Comparison of ENCODE assay signal across 8 cellular contexts in genomic region chr1:153742411-153743142, GRCh38. TPM values are rescaled to one million over a fixed set of nuclear protein-coding genes. Genes with fewer than 3 reads are reported as not detected.
DNase-seq lines count a peak whose midpoint lies in the region; ATAC-seq and TF ChIP-seq lines count a peak whose summit lies in the region.

No MANE protein-coding gene starts in this region.

- no peak overlapping the region for H3K9ac ChIP-seq in endodermal cell (ENCODE audit: extremely low read depth, low read length, poor library complexity, severe bottlenecking)

- WGBS in endodermal cell (ENCODE audit: insufficient coverage in 1 of 2, insufficient read length in 1 of 2), 2 experiments: 90 to 92% methylated on average over 3 of the region's 5 CpGs

- intact Hi-C loops in Right ventricle myocardium inferior (cut with DNase I) (no loop called here), cardiac septum (cut with DNase I) (no loop called here)

- no peak for DNase-seq in Right ventricle myocardium inferior (ENCODE audit: missing footprints)
- DNase-seq in cardiac septum (ENCODE audit: low spot score): no peak
- no peak for DNase-seq in endodermal cell
- DNase-seq in type B pancreatic cell (ENCODE audit: extremely low spot score, unreplicated experiment): no peak
- DNase-seq in cerebellar nuclear complex (lab: John Stamatoyannopoulos, UW): no peak
- DNase-seq in DMS79 treated with DMSO at 0.1 percent for 48 hours (lab: John Stamatoyannopoulos, UW): no peak
- no peak for DNase-seq in NCI-H1105 treated with DMSO at 0.1 percent for 48 hours (lab: John Stamatoyannopoulos, UW)

- peak overlapping the region; percentile 56 for H3K27ac Mint-ChIP-seq in endodermal cell
- peak overlapping the region; percentile 57 for H3K27ac Mint-ChIP-seq in type B pancreatic cell

- peaks cover 62% of the 10 kb centered on the region for H3K36me3 ChIP-seq in endodermal cell (ENCODE audit: control insufficient read depth, insufficient read depth, low read length)

- H3K9me3 Mint-ChIP-seq in endodermal cell (no peaks in the 10 kb centered on the region), type B pancreatic cell (no peaks in the 10 kb centered on the region)

- no peak overlapping the region for H3K4me3 ChIP-seq in endodermal cell (ENCODE audit: low read length)

- H3K4me1 Mint-ChIP-seq in endodermal cell: peaks cover 56% of the 10 kb centered on the region
- H3K4me1 Mint-ChIP-seq in type B pancreatic cell (ENCODE audit: unreplicated experiment): peaks cover 14% of the 10 kb centered on the region

- H3K36me3 Mint-ChIP-seq in endodermal cell (ENCODE audit: low read depth): peaks cover 54% of the 10 kb centered on the region
- peaks cover 18% of the 10 kb centered on the region for H3K36me3 Mint-ChIP-seq in type B pancreatic cell

- H3K27me3 Mint-ChIP-seq in endodermal cell (ENCODE audit: insufficient read depth) (no peaks in the 10 kb centered on the region), type B pancreatic cell (no peaks in the 10 kb centered on the region)

- peaks cover 19% of the 10 kb centered on the region for H3K4me1 ChIP-seq in endodermal cell (ENCODE audit: control insufficient read depth, insufficient read depth, low read length)

- TF ChIP-seq CTCF in endodermal cell (conservative IDR thresholded peaks at IDR 0.05) (no peak), type B pancreatic cell (conservative IDR thresholded peaks at IDR 0.05) (no peak)

- H3K4me3 Mint-ChIP-seq in endodermal cell: no peak overlapping the region
- H3K4me3 Mint-ChIP-seq in type B pancreatic cell: no peak overlapping the region

- no peaks in the 10 kb centered on the region for H3K9me3 ChIP-seq in endodermal cell (ENCODE audit: control insufficient read depth, low read length)

- no peaks in the 10 kb centered on the region for H3K27me3 ChIP-seq in endodermal cell (ENCODE audit: control insufficient read depth, insufficient read depth, low read length, poor library complexity, severe bottlenecking)

- peak; percentile 53 for ATAC-seq in Right ventricle myocardium inferior
- ATAC-seq in HG03520 (IDR thresholded peaks at IDR 0.05; ENCODE audit: unreplicated experiment): peak; percentile 54

- no peak overlapping the region for H3K27ac ChIP-seq in endodermal cell (ENCODE audit: low read depth, low read length)

RNA-seq across cellular contexts. Expression of gene INTS3, which starts 14.7 kb away (rescaled TPM):
- total RNA-seq in Right ventricle myocardium inferior (33.0 TPM), cardiac septum (35.2 TPM), endodermal cell (100 to 1,000 TPM in 1 of 2 donors, 10 to 100 TPM in 1; 94.4 to 117 TPM), type B pancreatic cell (ENCODE audit: low replicate concordance) (70.3 and 90.8 TPM in 2 replicates)
- 64.8 TPM for polyA plus RNA-seq in endodermal cell (2013, experiment 1 of 2)
- 56.5 TPM for polyA plus RNA-seq in endodermal cell (2013, experiment 2 of 2)

RNA-seq across cellular contexts. Expression of gene SLC27A3, which starts 32.6 kb away (rescaled TPM):
- total RNA-seq in Right ventricle myocardium inferior (13.5 TPM), cardiac septum (9.8 TPM), endodermal cell (10 to 100 TPM; 60.6 to 64.5 TPM), type B pancreatic cell (ENCODE audit: low replicate concordance) (20.6 and 22.1 TPM in 2 replicates)
- polyA plus RNA-seq in endodermal cell (2013, experiment 1 of 2): 18.9 TPM
- polyA plus RNA-seq in endodermal cell (2013, experiment 2 of 2): 18.1 TPM
